ENCODE assay signal across 18 cellular contexts in the genomic region with DNA sequence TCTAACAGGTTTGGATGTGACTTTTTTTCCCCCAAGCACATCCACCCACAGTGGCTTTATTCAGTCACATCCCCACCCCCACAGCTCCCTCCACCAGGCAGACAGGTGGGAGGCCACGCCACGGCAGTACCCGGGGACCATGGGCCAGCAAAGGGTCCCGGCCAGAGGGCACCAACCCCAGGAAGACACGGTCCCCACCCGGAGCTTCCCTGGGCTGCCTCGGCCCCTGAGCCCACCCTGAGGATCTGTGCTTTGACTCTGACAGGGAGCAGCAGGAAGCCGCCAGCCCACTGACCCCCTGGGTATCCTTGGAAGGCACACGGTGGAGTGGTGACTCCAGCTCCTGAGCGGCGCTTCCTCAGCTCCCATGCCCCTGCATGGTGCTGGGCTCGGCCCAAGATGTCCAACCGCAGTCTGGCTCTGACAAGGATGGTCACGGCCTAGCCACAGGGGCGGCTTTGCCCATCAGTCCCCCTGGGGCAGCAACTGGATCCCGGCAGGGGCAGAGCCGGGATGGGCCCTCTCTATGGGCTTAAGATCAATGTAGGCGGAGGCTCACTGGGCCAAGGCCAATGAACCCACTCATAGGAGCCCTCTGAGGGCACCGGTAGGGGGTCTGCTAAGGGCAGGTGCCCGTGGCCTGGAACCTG.
DNase-seq lines count a peak whose midpoint lies in the region; ATAC-seq, FAIRE-seq and TF ChIP-seq lines count a peak whose summit lies in the region.
"Had no signal": no experiment of that assay in that cellular context is flagged by ENCODE, and none has a peak within 500 bp of the region (broad histone marks: within the 10 kb centered on the region; RNA-seq: fewer than 3 reads in every experiment).

No MANE protein-coding gene starts in this region.

- H3K27ac ChIP-seq in cardiac muscle cell (peak overlapping the region; percentile 29), left ventricle myocardium inferior (replicated peaks) (no peak overlapping the region), K562 (ENCODE audit: extremely low read depth, low read depth, low read length) (no peak overlapping the region), neuronal stem cell (replicated peaks; ENCODE audit: low read length) (no peak overlapping the region)

- intact Hi-C loops in left ventricle myocardium inferior (cut with micrococcal nuclease): no loop called here
- intact Hi-C loops in K562 (cut with micrococcal nuclease): no loop called here

- no peak overlapping the region for H3K27ac Mint-ChIP-seq in activated T-helper 17 cell treated with anti-CD3 and anti-CD28 coated beads, Interleukin-2, amount 50 U/mL, for 72 hours
- H3K27ac Mint-ChIP-seq: B cell; CD8-positive, alpha-beta T cell had no signal

- H4K20me1 ChIP-seq in K562 (replicated peaks; ENCODE audit: control insufficient read depth, insufficient read depth, low read length): no peaks in the 10 kb centered on the region
- H4K20me1 ChIP-seq: BLaER1 treated with 17β-estradiol and CSF1 and Interleukin-3, amounts not matched to agents 10 nM and 100 nM had no signal

- H3K14ac ChIP-seq in neuronal stem cell (ENCODE audit: low read length): peak overlapping the region; percentile 63

- peak overlapping the region; percentile 24 for H4K8ac ChIP-seq in neuronal stem cell (ENCODE audit: low read depth, low read length)

- H3K27me3 ChIP-seq in cardiac muscle cell: no peaks in the 10 kb centered on the region
- no peaks in the 10 kb centered on the region for H3K27me3 ChIP-seq in left ventricle myocardium inferior (ENCODE audit: low read depth)
- H3K27me3 ChIP-seq in K562 (ENCODE audit: control insufficient read depth in 2 of 2, insufficient read depth in 2 of 2, low read length in 2 of 2): no peaks in the 10 kb centered on the region
- no peaks in the 10 kb centered on the region for H3K27me3 ChIP-seq in neuronal stem cell (ENCODE audit: control insufficient read depth in 3 of 3, insufficient read depth in 3 of 3, low read depth in 1 of 3, low read length in 3 of 3)
- H3K27me3 ChIP-seq: BLaER1 treated with 17β-estradiol and CSF1 and Interleukin-3, amounts not matched to agents 10 nM and 100 nM had no signal

- no peak overlapping the region for H2BK120ac ChIP-seq in neuronal stem cell (ENCODE audit: low read depth, low read length)

- H3K9ac ChIP-seq in K562 (ENCODE audit: insufficient read depth in 1 of 2, low read depth in 2 of 2, low read length in 2 of 2) (0 out of 4 replicates have a peak overlapping the region, but pooled peaks of 1 of the 2 experiments have one; percentile 29), neuronal stem cell (ENCODE audit: low read depth, low read length, poor library complexity) (no peak overlapping the region)
- H3K9ac ChIP-seq: BLaER1 treated with 17β-estradiol and CSF1 and Interleukin-3, amounts not matched to agents 10 nM and 100 nM had no signal

- no peak overlapping the region for H2AFZ ChIP-seq in K562 (ENCODE audit: low read depth, low read length)
- no peak overlapping the region for H2AFZ ChIP-seq in neuronal stem cell (ENCODE audit: low read length)

- H3K4me1 ChIP-seq in cardiac muscle cell (ENCODE audit: low read depth) (no peaks in the 10 kb centered on the region), left ventricle myocardium inferior (peaks cover 10% of the 10 kb centered on the region), K562 (replicated peaks in 1 of 2; ENCODE audit: control insufficient read depth in 2 of 2, insufficient read depth in 2 of 2, low read length in 2 of 2) (peaks cover 0 to 4% of the 10 kb centered on the region in 2 experiments; a peak in 1 of 5 replicates), neuronal stem cell (ENCODE audit: control insufficient read depth in 2 of 2, insufficient read depth in 1 of 2, low read depth in 1 of 2, low read length in 2 of 2) (no peaks in the 10 kb centered on the region)
- H3K4me1 ChIP-seq: BLaER1 treated with 17β-estradiol and CSF1 and Interleukin-3, amounts not matched to agents 10 nM and 100 nM; HAP-1 had no signal

- in situ Hi-C loops in K562 (cut with MboI): no loop called here

- peaks cover 2% of the 10 kb centered on the region for H3K79me1 ChIP-seq in neuronal stem cell (ENCODE audit: low read depth, low read length)

- CTCF ChIA-PET in K562 (lab: Yijun Ruan, JAX; ENCODE audit: low intra/inter-chr PET ratio): no interaction called here

- no peak for TF ChIP-seq EP300 in K562 (IDR thresholded peaks at IDR 0.05; ENCODE audit: low read length)

- TF ChIP-seq CTCF in cardiac muscle cell (IDR thresholded peaks at IDR 0.05; ENCODE audit: low read depth, low read length): no peak
- no peak for TF ChIP-seq CTCF in left ventricle myocardium inferior (IDR thresholded peaks at IDR 0.05; ENCODE audit: borderline replicate concordance)
- no peak for TF ChIP-seq CTCF in K562 (IDR thresholded peaks at IDR 0.05 in 2 of 3, conservative IDR thresholded peaks at IDR 0.05 in 1 of 3; ENCODE audit: insufficient read depth in 2 of 3, low read depth in 1 of 3, low read length in 3 of 3)

- peak overlapping the region; percentile 17 for H3K18ac ChIP-seq in neuronal stem cell (ENCODE audit: low read length)

- H3K9me3 Mint-ChIP-seq in activated T-helper 17 cell treated with anti-CD3 and anti-CD28 coated beads, Interleukin-2, amount 50 U/mL, for 72 hours: no peaks in the 10 kb centered on the region
- H3K9me3 Mint-ChIP-seq: CD8-positive, alpha-beta T cell had no signal

- no peak for DNase-seq in cardiac muscle cell (ENCODE audit: low read depth in 1 of 2, low spot score in 1 of 2)
- DNase-seq in left ventricle myocardium inferior: no peak
- DNase-seq in D341Med (ENCODE audit: low spot score): peak; percentile 20
- no peak for DNase-seq in K562 (ENCODE audit: extremely low read depth in 1 of 4, low spot score in 3 of 4)
- no peak for DNase-seq in neuronal stem cell (ENCODE audit: low spot score)
- DNase-seq in dedifferentiated amniotic fluid mesenchymal stem cell (ENCODE audit: extremely low spot score): no peak
- DNase-seq: Calu3; CD8-positive, alpha-beta T cell; DMS 273 treated with DMSO at 0.1 percent for 48 hours; DMS53; DND-41; EL had no signal

- TF ChIP-seq POLR2A in K562 (conservative IDR thresholded peaks at IDR 0.05): no peak

- no peaks in the 10 kb centered on the region for H3K9me1 ChIP-seq in K562 (ENCODE audit: control insufficient read depth, insufficient read depth, low read length)

- H3K23ac ChIP-seq in neuronal stem cell (ENCODE audit: low read depth, low read length, poor library complexity): no peak overlapping the region

- no peak overlapping the region for H4K91ac ChIP-seq in neuronal stem cell (ENCODE audit: low read depth, low read length, poor library complexity)

- no peak overlapping the region for H2BK15ac ChIP-seq in neuronal stem cell (ENCODE audit: low read length)

- WGBS in K562 (ENCODE audit: insufficient coverage, low coverage, missing lambda C conversion rate): 97% methylated on average over 17 of the region's 20 CpGs
- no CpG with 5 or more reads among the region's 20 CpGs for WGBS in neuronal stem cell (ENCODE audit: extremely low coverage in 2 of 2, insufficient read length in 2 of 2, insufficient replicate concordance in 1 of 2), 2 donors

- no peak for ATAC-seq in K562
- no peak for ATAC-seq in activated T-helper 17 cell treated with anti-CD3 and anti-CD28 coated beads, Interleukin-2, amount 50 U/mL, for 72 hours (replicated peaks)
- ATAC-seq: CD8-positive, alpha-beta T cell; GM12878 had no signal

- TF ChIP-seq RAD21 in K562 (CRISPR knock-in tag; conservative IDR thresholded peaks at IDR 0.05 in 1 of 2, IDR thresholded peaks at IDR 0.05 in 1 of 2): no peak

- POLR2A ChIA-PET in K562 (lab: Yijun Ruan, JAX): no interaction called here

- no TSS peak for BruUV-seq in K562 (replicated peaks; lab: Mats Ljungman, UMichigan)

- H3K9me3 ChIP-seq in cardiac muscle cell (ENCODE audit: low read depth) (no peaks in the 10 kb centered on the region), left ventricle myocardium inferior (replicated peaks) (no peaks in the 10 kb centered on the region), K562 (replicated peaks; ENCODE audit: control insufficient read depth, insufficient read depth, low read depth, low read length) (no peaks in the 10 kb centered on the region), neuronal stem cell (replicated peaks in 1 of 2; ENCODE audit: control insufficient read depth in 2 of 2, insufficient read depth in 1 of 2, low read depth in 1 of 2, low read length in 2 of 2) (no peaks in the 10 kb centered on the region)
- H3K9me3 ChIP-seq: BLaER1 treated with 17β-estradiol and CSF1 and Interleukin-3, amounts not matched to agents 10 nM and 100 nM; HAP-1 had no signal

- H3K4me3 ChIP-seq in cardiac muscle cell: no peak overlapping the region
- H3K4me3 ChIP-seq in left ventricle myocardium inferior: no peak overlapping the region
- no peak overlapping the region for H3K4me3 ChIP-seq in K562
- H3K4me3 ChIP-seq in neuronal stem cell (ENCODE audit: low read length in 2 of 2): no peak overlapping the region
- H3K4me3 ChIP-seq: BLaER1 treated with 17β-estradiol and CSF1 and Interleukin-3, amounts not matched to agents 10 nM and 100 nM; GM12878; HAP-1 had no signal

- H3K4me2 ChIP-seq in K562 (ENCODE audit: insufficient read depth, low read length): no peak overlapping the region
- H3K4me2 ChIP-seq in neuronal stem cell (ENCODE audit: insufficient read depth, low read length, poor library complexity, severe bottlenecking): no peak overlapping the region
- H3K4me2 ChIP-seq: BLaER1 treated with 17β-estradiol and CSF1 and Interleukin-3, amounts not matched to agents 10 nM and 100 nM had no signal

- H3K36me3 ChIP-seq in cardiac muscle cell (peaks cover 47% of the 10 kb centered on the region), left ventricle myocardium inferior (peaks cover 85% of the 10 kb centered on the region), K562 (ENCODE audit: control insufficient read depth, insufficient read depth, low read length) (peaks cover 51% of the 10 kb centered on the region), neuronal stem cell (replicated peaks in 1 of 2; ENCODE audit: control insufficient read depth in 2 of 2, insufficient read depth in 2 of 2, low read length in 2 of 2) (peaks cover 2 to 92% of the 10 kb centered on the region in 2 donors)

- H3K27me3 Mint-ChIP-seq in activated T-helper 17 cell treated with anti-CD3 and anti-CD28 coated beads, Interleukin-2, amount 50 U/mL, for 72 hours: no peaks in the 10 kb centered on the region
- H3K27me3 Mint-ChIP-seq: B cell had no signal

- no peaks in the 10 kb centered on the region for H3K79me2 ChIP-seq in K562 (ENCODE audit: control insufficient read depth, insufficient read depth, low read length)

- H3K4me3 Mint-ChIP-seq in activated T-helper 17 cell treated with anti-CD3 and anti-CD28 coated beads, Interleukin-2, amount 50 U/mL, for 72 hours: no peak overlapping the region
- H3K4me3 Mint-ChIP-seq: B cell; CD8-positive, alpha-beta T cell had no signal

- no peaks in the 10 kb centered on the region for H3K4me1 Mint-ChIP-seq in activated T-helper 17 cell treated with anti-CD3 and anti-CD28 coated beads, Interleukin-2, amount 50 U/mL, for 72 hours
- H3K4me1 Mint-ChIP-seq: B cell had no signal

- H2BK12ac ChIP-seq in neuronal stem cell (ENCODE audit: low read length): no peak overlapping the region

- no peak for FAIRE-seq in K562 (lab: Jason Lieb, UNC)
- FAIRE-seq: GM12878, GM19239 had no signal

- H3K4ac ChIP-seq in neuronal stem cell (ENCODE audit: low read length): no peak overlapping the region

- no peak overlapping the region for H2AK5ac ChIP-seq in neuronal stem cell (ENCODE audit: low read depth, low read length)

- H2BK5ac ChIP-seq in neuronal stem cell (ENCODE audit: low read length): no peak overlapping the region

- peaks cover 78% of the 10 kb centered on the region for H3K36me3 Mint-ChIP-seq in activated T-helper 17 cell treated with anti-CD3 and anti-CD28 coated beads, Interleukin-2, amount 50 U/mL, for 72 hours (ENCODE audit: low read depth)
